Comparison of ENCODE assay signal across 9 cellular contexts in the genomic region with DNA sequence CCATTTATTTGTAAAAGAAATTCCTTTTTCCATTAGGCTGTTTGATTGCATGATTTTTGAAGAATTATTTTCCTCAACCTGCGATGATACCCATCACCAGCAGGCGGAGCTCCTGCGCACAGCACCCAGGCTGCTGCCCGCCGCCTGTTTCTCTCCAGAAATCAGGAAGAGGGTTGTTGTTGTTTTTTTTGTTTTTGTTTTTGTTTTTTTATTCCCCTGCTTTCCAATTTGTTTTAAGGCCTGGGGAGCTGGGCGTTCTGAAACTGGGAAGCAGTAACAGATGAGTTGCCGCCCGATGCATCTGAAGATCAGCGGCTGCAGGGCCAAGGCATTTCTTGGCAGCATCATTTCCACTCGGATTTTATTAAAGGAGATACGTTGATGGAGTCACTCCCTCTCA.
DNase-seq lines count a peak whose midpoint lies in the region; ATAC-seq and TF ChIP-seq lines count a peak whose summit lies in the region.
"Had no signal": no experiment of that assay in that cellular context is flagged by ENCODE, and none has a peak within 500 bp of the region (broad histone marks: within the 10 kb centered on the region; RNA-seq: fewer than 3 reads in every experiment).

No MANE protein-coding gene starts in this region.

- H3K36me3 Mint-ChIP-seq in CD8-positive, alpha-beta T cell, result no peaks in the 10 kb centered on the region
- no peaks in the 10 kb centered on the region for H3K36me3 Mint-ChIP-seq in activated naive CD4-positive, alpha-beta T cell treated with anti-CD3 and anti-CD28 coated beads for 36 hours (ENCODE audit: low read depth)

- H3K4me1 ChIP-seq in CD8-positive, alpha-beta T cell (ENCODE audit: insufficient read depth, low read length), result peaks cover 19% of the 10 kb centered on the region
- H3K4me1 ChIP-seq in GM23248 (ENCODE audit: insufficient read depth), result no peaks in the 10 kb centered on the region
- no peaks in the 10 kb centered on the region for H3K4me1 ChIP-seq in cardiac muscle cell (ENCODE audit: low read depth)
- H3K4me1 ChIP-seq in gastrocnemius medialis, result peaks cover 0 to 5% of the 10 kb centered on the region in 2 donors

- intact Hi-C loops in CD8-positive, alpha-beta T cell (cut with DNase I, micrococcal nuclease), result loop anchor here (1.0 to 5.0 kb wide), 8 partner anchors 55 to 650 kb away; partner anchors contain the start of gene MBP (in 2 of the 2)
- intact Hi-C loops in activated naive CD4-positive, alpha-beta T cell treated with anti-CD3 and anti-CD28 coated beads for 36 hours (cut with micrococcal nuclease), result loop anchor here (1.0 to 10.0 kb wide), 8 partner anchors 55 to 651 kb away; no protein-coding TSS in a partner anchor
- intact Hi-C loops in gastrocnemius medialis (cut with DNase I; ENCODE audit: low total_unique reads), result loop anchor here (1.0 kb wide), 3 partner anchors 55 to 211 kb away; no protein-coding TSS in a partner anchor

- no peak for TF ChIP-seq POLR2A in gastrocnemius medialis (IDR thresholded peaks at IDR 0.05)

- peak; percentile 24 to 67 (median 40) for DNase-seq in CD8-positive, alpha-beta T cell
- peak; percentile 72 for DNase-seq in GM23248
- peak; percentile 35 for DNase-seq in RKO (ENCODE audit: low spot score)
- peak; percentile 60 for DNase-seq in activated naive CD4-positive, alpha-beta T cell treated with anti-CD3 and anti-CD28 coated beads for 36 hours
- DNase-seq in cardiac muscle cell (ENCODE audit: low read depth in 1 of 2, low spot score in 1 of 2), result peak; percentile 58 to 60
- DNase-seq in gastrocnemius medialis, result peak in 1 of 2 donors; percentile 56
- DNase-seq in kidney glomerular epithelial cell (lab: John Stamatoyannopoulos, UW), result no peak
- DNase-seq in cerebellar nuclear complex (lab: John Stamatoyannopoulos, UW), result no peak

- no peaks in the 10 kb centered on the region for H3K9me3 ChIP-seq in CD8-positive, alpha-beta T cell (ENCODE audit: low read length)
- H3K9me3 ChIP-seq in GM23248 (ENCODE audit: low read depth), result no peaks in the 10 kb centered on the region
- H3K9me3 ChIP-seq in cardiac muscle cell (ENCODE audit: low read depth), result no peaks in the 10 kb centered on the region
- H3K9me3 ChIP-seq in gastrocnemius medialis, result no peaks in the 10 kb centered on the region

- no peaks in the 10 kb centered on the region for H3K9me2 ChIP-seq in GM23248 (ENCODE audit: insufficient read depth)

- ATAC-seq in CD8-positive, alpha-beta T cell, result peak; percentile 66
- peak; percentile 35 to 37 for ATAC-seq in gastrocnemius medialis

- H3K4me3 ChIP-seq in CD8-positive, alpha-beta T cell (ENCODE audit: low read depth, low read length), result no peak overlapping the region
- peak overlapping the region; percentile 65 for H3K4me3 ChIP-seq in GM23248
- no peak overlapping the region for H3K4me3 ChIP-seq in cardiac muscle cell
- peak overlapping the region in 2 of 4 donors; percentile 4 to 19 for H3K4me3 ChIP-seq in gastrocnemius medialis

- no peak overlapping the region for H3K4me3 Mint-ChIP-seq in CD8-positive, alpha-beta T cell
- H3K4me3 Mint-ChIP-seq in activated naive CD4-positive, alpha-beta T cell treated with anti-CD3 and anti-CD28 coated beads for 36 hours, result no peak overlapping the region
- H3K4me3 Mint-ChIP-seq: T-helper 1 cell treated with Interleukin-12 subunit alpha and Interleukin-12 subunit beta and Interleukin-4 antibody, amounts not matched to agents 30 μg/mL and 1 μg/mL, for 36 hours had no signal

- no peaks in the 10 kb centered on the region for H4K20me1 ChIP-seq in GM23248 (ENCODE audit: insufficient read depth)

- WGBS in GM23248 (ENCODE audit: low coverage in 1 of 2, low lambda C conversion rate in 2 of 2, missing lambda C conversion rate in 2 of 2), 2 experiments, result 1 to 2% methylated on average over 11 of the region's 11 CpGs

- peak overlapping the region; percentile 78 for H3K4me2 ChIP-seq in GM23248 (ENCODE audit: unreplicated experiment)

- POLR2A ChIA-PET in CD8-positive, alpha-beta T cell (lab: Charles Lee), result interaction anchor here (1.0 to 1.2 kb wide), 2 partner anchors 54 to 62 kb away, joined by 3 to 4 read pairs; no protein-coding TSS in a partner anchor

- H3K9me3 Mint-ChIP-seq in CD8-positive, alpha-beta T cell, result no peaks in the 10 kb centered on the region
- no peaks in the 10 kb centered on the region for H3K9me3 Mint-ChIP-seq in activated naive CD4-positive, alpha-beta T cell treated with anti-CD3 and anti-CD28 coated beads for 36 hours
- H3K9me3 Mint-ChIP-seq: T-helper 1 cell treated with Interleukin-12 subunit alpha and Interleukin-12 subunit beta and Interleukin-4 antibody, amounts not matched to agents 30 μg/mL and 1 μg/mL, for 36 hours had no signal

- H3K27ac Mint-ChIP-seq in CD8-positive, alpha-beta T cell, result no peak overlapping the region
- H3K27ac Mint-ChIP-seq in activated naive CD4-positive, alpha-beta T cell treated with anti-CD3 and anti-CD28 coated beads for 36 hours, result no peak overlapping the region
- H3K27ac Mint-ChIP-seq: T-helper 1 cell treated with Interleukin-12 subunit alpha and Interleukin-12 subunit beta and Interleukin-4 antibody, amounts not matched to agents 30 μg/mL and 1 μg/mL, for 36 hours had no signal

- H3K27me3 ChIP-seq in CD8-positive, alpha-beta T cell (ENCODE audit: insufficient read depth, low read length), result no peaks in the 10 kb centered on the region
- H3K27me3 ChIP-seq in GM23248 (replicated peaks; ENCODE audit: insufficient read depth) (peaks cover 17% of the 10 kb centered on the region; the same call in 1 of the 2 replicates), cardiac muscle cell (no peaks in the 10 kb centered on the region), gastrocnemius medialis (no peaks in the 10 kb centered on the region)

- H3K4me1 Mint-ChIP-seq in CD8-positive, alpha-beta T cell (ENCODE audit: low read depth), result peaks cover 27% of the 10 kb centered on the region
- peaks cover 20% of the 10 kb centered on the region for H3K4me1 Mint-ChIP-seq in activated naive CD4-positive, alpha-beta T cell treated with anti-CD3 and anti-CD28 coated beads for 36 hours (ENCODE audit: low read depth)

- H3F3A ChIP-seq in GM23248 (ENCODE audit: insufficient read depth), result no peaks in the 10 kb centered on the region

- H2AFZ ChIP-seq in GM23248, result peak overlapping the region; percentile 86

- no peak overlapping the region for H3K27ac ChIP-seq in CD8-positive, alpha-beta T cell (ENCODE audit: low read depth, low read length)
- H3K27ac ChIP-seq in GM23248, result no peak overlapping the region
- no peak overlapping the region for H3K27ac ChIP-seq in cardiac muscle cell
- H3K27ac ChIP-seq in gastrocnemius medialis, result peak overlapping the region in 1 of 4 donors; percentile 50

- peak; percentile 97 for TF ChIP-seq CTCF in CD8-positive, alpha-beta T cell (IDR thresholded peaks at IDR 0.05)
- TF ChIP-seq CTCF in cardiac muscle cell (IDR thresholded peaks at IDR 0.05; ENCODE audit: low read depth, low read length), result peak; percentile 99
- peak; percentile 92 to 99 (median 95) for TF ChIP-seq CTCF in gastrocnemius medialis (IDR thresholded peaks at IDR 0.05 in 4 of 5, conservative IDR thresholded peaks at IDR 0.05 in 1 of 5)

- CTCF ChIA-PET in CD8-positive, alpha-beta T cell (lab: Charles Lee), result interaction anchor here (0.7 to 9.7 kb wide), 58 partner anchors 9 to 749 kb away, joined by 3 to 99 read pairs (median 4); no protein-coding TSS in a partner anchor
- CTCF ChIA-PET in activated naive CD4-positive, alpha-beta T cell treated with anti-CD3 and anti-CD28 coated beads for 36 hours (lab: Charles Lee), result interaction anchor here (0.6 to 9.1 kb wide), 40 partner anchors 9 to 850 kb away, joined by 3 to 71 read pairs (median 4); partner anchors contain the start of gene MBP

- H3K36me3 ChIP-seq in CD8-positive, alpha-beta T cell (ENCODE audit: insufficient read depth, low read length), result no peaks in the 10 kb centered on the region
- no peaks in the 10 kb centered on the region for H3K36me3 ChIP-seq in GM23248 (ENCODE audit: low read depth)
- no peaks in the 10 kb centered on the region for H3K36me3 ChIP-seq in cardiac muscle cell
- no peaks in the 10 kb centered on the region for H3K36me3 ChIP-seq in gastrocnemius medialis

- H3K9ac ChIP-seq in GM23248, result peak overlapping the region; percentile 46; the same call in 1 of the 2 replicates

- in situ Hi-C loops in GM23248 (cut with MboI), result no loop called here
- in situ Hi-C loops in gastrocnemius medialis (cut with MboI; ENCODE audit: low sequenced_read_pairs in 4 of 4), result loop anchor here (5.0 to 10.0 kb wide), 4 partner anchors 52 to 207 kb away; no protein-coding TSS in a partner anchor

- no peaks in the 10 kb centered on the region for H3K27me3 Mint-ChIP-seq in CD8-positive, alpha-beta T cell (ENCODE audit: low read depth)
- no peaks in the 10 kb centered on the region for H3K27me3 Mint-ChIP-seq in activated naive CD4-positive, alpha-beta T cell treated with anti-CD3 and anti-CD28 coated beads for 36 hours (ENCODE audit: low read depth)

- H3K79me2 ChIP-seq in GM23248 (ENCODE audit: insufficient read depth), result no peaks in the 10 kb centered on the region

Comparison
In these comparisons a context has a peak if more than half of its experiments do, and no peak if none do; other contexts are left out.
1. DNase-seq: peak in CD8-positive, alpha-beta T cell (7 of 7), GM23248 (single experiment), RKO (single experiment), activated naive CD4-positive, alpha-beta T cell treated with anti-CD3 and anti-CD28 coated beads for 36 hours (single experiment) and cardiac muscle cell (2 of 2); none in kidney glomerular epithelial cell (single experiment) and cerebellar nuclear complex (0 of 2).
2. Peak in every context shown above with its lines, with median percentiles within 50 percentile points of each other: CTCF ChIP-seq.